Comparison of ENCODE assay signal across 1 cellular context in the genomic region with DNA sequence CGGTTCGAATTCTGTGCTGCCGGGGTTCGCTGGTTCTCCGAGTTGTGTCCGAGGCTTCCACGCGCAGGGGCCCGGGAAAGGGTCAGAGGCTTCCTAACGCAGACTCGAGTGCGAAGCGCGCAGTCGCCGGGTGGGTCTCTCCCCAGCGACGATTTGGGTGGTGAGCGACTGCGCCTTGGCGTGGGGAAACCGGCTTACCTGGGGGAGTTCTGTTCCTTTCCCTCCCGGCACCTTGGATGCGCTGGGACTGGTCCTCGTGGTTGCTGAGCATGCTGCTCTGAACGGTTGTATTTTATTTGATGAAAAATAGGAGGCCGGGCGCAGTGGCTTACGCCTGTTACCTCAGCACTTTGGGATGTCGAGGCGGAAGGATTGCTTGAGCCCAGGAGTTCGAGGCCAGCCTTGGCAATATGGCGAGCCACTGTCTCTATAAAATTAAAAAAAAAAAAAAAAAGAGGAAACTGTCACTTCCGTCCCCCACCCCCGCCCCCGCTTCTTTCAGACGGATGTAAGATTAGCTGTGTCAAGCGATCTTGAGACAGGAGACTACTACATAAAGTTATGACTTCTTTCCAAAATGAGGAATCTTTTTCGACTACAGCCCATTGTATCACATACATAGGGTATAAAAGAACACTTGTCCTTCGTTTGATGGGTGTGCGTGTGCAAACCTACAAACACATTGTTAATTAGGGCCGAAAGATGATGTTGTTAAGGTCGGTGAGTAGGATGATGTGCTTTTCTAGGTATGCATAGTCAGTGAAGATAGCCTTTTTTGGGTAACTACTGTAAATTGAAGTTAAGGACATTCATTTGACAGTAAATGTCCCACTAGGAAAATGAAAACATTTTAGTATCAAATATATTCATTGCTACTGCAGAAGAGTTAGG.
TF ChIP-seq lines count a peak whose summit lies in the region.

A gene with protein sequence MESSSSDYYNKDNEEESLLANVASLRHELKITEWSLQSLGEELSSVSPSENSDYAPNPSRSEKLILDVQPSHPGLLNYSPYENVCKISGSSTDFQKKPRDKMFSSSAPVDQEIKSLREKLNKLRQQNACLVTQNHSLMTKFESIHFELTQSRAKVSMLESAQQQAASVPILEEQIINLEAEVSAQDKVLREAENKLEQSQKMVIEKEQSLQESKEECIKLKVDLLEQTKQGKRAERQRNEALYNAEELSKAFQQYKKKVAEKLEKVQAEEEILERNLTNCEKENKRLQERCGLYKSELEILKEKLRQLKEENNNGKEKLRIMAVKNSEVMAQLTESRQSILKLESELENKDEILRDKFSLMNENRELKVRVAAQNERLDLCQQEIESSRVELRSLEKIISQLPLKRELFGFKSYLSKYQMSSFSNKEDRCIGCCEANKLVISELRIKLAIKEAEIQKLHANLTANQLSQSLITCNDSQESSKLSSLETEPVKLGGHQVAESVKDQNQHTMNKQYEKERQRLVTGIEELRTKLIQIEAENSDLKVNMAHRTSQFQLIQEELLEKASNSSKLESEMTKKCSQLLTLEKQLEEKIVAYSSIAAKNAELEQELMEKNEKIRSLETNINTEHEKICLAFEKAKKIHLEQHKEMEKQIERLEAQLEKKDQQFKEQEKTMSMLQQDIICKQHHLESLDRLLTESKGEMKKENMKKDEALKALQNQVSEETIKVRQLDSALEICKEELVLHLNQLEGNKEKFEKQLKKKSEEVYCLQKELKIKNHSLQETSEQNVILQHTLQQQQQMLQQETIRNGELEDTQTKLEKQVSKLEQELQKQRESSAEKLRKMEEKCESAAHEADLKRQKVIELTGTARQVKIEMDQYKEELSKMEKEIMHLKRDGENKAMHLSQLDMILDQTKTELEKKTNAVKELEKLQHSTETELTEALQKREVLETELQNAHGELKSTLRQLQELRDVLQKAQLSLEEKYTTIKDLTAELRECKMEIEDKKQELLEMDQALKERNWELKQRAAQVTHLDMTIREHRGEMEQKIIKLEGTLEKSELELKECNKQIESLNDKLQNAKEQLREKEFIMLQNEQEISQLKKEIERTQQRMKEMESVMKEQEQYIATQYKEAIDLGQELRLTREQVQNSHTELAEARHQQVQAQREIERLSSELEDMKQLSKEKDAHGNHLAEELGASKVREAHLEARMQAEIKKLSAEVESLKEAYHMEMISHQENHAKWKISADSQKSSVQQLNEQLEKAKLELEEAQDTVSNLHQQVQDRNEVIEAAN (N-terminal part only) (plus strand): TSS at position 2 of the 891 bp plus-strand sequence. CDS start 2,638 bp downstream, outside the sequence.

TF ChIP-seq in HepG2, 621 proteins besides CTCF, POLR2A, EP300 and RAD21 (continued from another document and continues in another):
- TF ChIP-seq, protein P1, sequence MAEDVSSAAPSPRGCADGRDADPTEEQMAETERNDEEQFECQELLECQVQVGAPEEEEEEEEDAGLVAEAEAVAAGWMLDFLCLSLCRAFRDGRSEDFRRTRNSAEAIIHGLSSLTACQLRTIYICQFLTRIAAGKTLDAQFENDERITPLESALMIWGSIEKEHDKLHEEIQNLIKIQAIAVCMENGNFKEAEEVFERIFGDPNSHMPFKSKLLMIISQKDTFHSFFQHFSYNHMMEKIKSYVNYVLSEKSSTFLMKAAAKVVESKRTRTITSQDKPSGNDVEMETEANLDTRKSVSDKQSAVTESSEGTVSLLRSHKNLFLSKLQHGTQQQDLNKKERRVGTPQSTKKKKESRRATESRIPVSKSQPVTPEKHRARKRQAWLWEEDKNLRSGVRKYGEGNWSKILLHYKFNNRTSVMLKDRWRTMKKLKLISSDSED (CRISPR knock-in tag; IDR thresholded peaks at IDR 0.05), result 0 out of 2 replicates have a peak, but pooled peaks have one; percentile 21
- TF ChIP-seq GABPA (IDR thresholded peaks at IDR 0.05; ENCODE audit: low read depth, low read length) (no peak), GABPA (CRISPR knock-in tag; IDR thresholded peaks at IDR 0.05; ENCODE audit: low read depth) (no peak; the same call in 1 of the 2 replicates), MTF2 (CRISPR knock-in tag; IDR thresholded peaks at IDR 0.05; ENCODE audit: borderline replicate concordance) (no peak; the same call in 1 of the 2 replicates), FOXK2 (IDR thresholded peaks at IDR 0.05) (no peak), TP53 (CRISPR knock-in tag; conservative IDR thresholded peaks at IDR 0.05) (no peak), YEATS4 (CRISPR knock-in tag; IDR thresholded peaks at IDR 0.05; ENCODE audit: borderline replicate concordance) (peak; percentile 70; the same call in 1 of the 2 replicates), RNF2 (conservative IDR thresholded peaks at IDR 0.05; ENCODE audit: low read depth) (no peak), FOXP1 (IDR thresholded peaks at IDR 0.05) (no peak), FOXP1 (CRISPR knock-in tag; IDR thresholded peaks at IDR 0.05) (no peak), FLYWCH1 (CRISPR knock-in tag; IDR thresholded peaks at IDR 0.05) (0 out of 2 replicates have a peak, but pooled peaks have one; percentile 36), NFYB (CRISPR knock-in tag; IDR thresholded peaks at IDR 0.05) (no peak), KDM4B (CRISPR knock-in tag; IDR thresholded peaks at IDR 0.05) (no peak), POGZ (CRISPR knock-in tag; IDR thresholded peaks at IDR 0.05) (no peak), HDAC1 (CRISPR knock-in tag; IDR thresholded peaks at IDR 0.05) (peak; percentile 97), REL (CRISPR knock-in tag; conservative IDR thresholded peaks at IDR 0.05) (peak; percentile 69), ZNF839 (CRISPR knock-in tag; IDR thresholded peaks at IDR 0.05; ENCODE audit: borderline replicate concordance) (no peak), SP1 (IDR thresholded peaks at IDR 0.05) (no peak), SP1 (CRISPR knock-in tag; IDR thresholded peaks at IDR 0.05) (no peak), ZNF12 (CRISPR knock-in tag; IDR thresholded peaks at IDR 0.05) (no peak), SIN3B (IDR thresholded peaks at IDR 0.05; ENCODE audit: low read length) (peak; percentile 95), RXRB (CRISPR knock-in tag; IDR thresholded peaks at IDR 0.05; ENCODE audit: borderline replicate concordance) (peak; percentile 0; the same call in 1 of the 2 replicates), ZNF790 (CRISPR knock-in tag; IDR thresholded peaks at IDR 0.05; ENCODE audit: borderline replicate concordance) (no peak), ZNF33A (CRISPR knock-in tag; IDR thresholded peaks at IDR 0.05; ENCODE audit: borderline replicate concordance) (no peak), ZNF20 (CRISPR knock-in tag; IDR thresholded peaks at IDR 0.05) (no peak), ZNF768 (CRISPR knock-in tag; IDR thresholded peaks at IDR 0.05) (peak; percentile 51; the same call in 1 of the 2 replicates), PAF1 (CRISPR knock-in tag; IDR thresholded peaks at IDR 0.05) (no peak), ZNF678 (CRISPR knock-in tag; IDR thresholded peaks at IDR 0.05) (no peak), TBX3 (IDR thresholded peaks at IDR 0.05; ENCODE audit: borderline replicate concordance) (no peak), SMAD9 (CRISPR knock-in tag; IDR thresholded peaks at IDR 0.05) (no peak), TBX2 (CRISPR knock-in tag; IDR thresholded peaks at IDR 0.05; ENCODE audit: borderline replicate concordance) (0 out of 2 replicates have a peak, but pooled peaks have one; percentile 2), CBX5 (CRISPR knock-in tag; IDR thresholded peaks at IDR 0.05; ENCODE audit: borderline replicate concordance) (no peak; the same call in 1 of the 2 replicates), BRCA1 (CRISPR knock-in tag; IDR thresholded peaks at IDR 0.05) (no peak), ZNF235 (CRISPR knock-in tag; IDR thresholded peaks at IDR 0.05; ENCODE audit: borderline replicate concordance) (no peak), ZMYM2 (CRISPR knock-in tag; IDR thresholded peaks at IDR 0.05) (no peak), DR1 (CRISPR knock-in tag; IDR thresholded peaks at IDR 0.05) (no peak)
- TF ChIP-seq, protein P2, sequence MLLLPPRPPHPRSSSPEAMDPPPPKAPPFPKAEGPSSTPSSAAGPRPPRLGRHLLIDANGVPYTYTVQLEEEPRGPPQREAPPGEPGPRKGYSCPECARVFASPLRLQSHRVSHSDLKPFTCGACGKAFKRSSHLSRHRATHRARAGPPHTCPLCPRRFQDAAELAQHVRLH (CRISPR knock-in tag; IDR thresholded peaks at IDR 0.05; ENCODE audit: borderline replicate concordance, low read depth), result no peak
- TF ChIP-seq, protein P3, sequence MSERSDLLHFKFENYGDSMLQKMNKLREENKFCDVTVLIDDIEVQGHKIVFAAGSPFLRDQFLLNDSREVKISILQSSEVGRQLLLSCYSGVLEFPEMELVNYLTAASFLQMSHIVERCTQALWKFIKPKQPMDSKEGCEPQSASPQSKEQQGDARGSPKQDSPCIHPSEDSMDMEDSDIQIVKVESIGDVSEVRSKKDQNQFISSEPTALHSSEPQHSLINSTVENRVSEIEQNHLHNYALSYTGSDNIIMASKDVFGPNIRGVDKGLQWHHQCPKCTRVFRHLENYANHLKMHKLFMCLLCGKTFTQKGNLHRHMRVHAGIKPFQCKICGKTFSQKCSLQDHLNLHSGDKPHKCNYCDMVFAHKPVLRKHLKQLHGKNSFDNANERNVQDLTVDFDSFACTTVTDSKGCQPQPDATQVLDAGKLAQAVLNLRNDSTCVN (CRISPR knock-in tag; IDR thresholded peaks at IDR 0.05; ENCODE audit: borderline replicate concordance), result no peak
- TF ChIP-seq, protein P4, sequence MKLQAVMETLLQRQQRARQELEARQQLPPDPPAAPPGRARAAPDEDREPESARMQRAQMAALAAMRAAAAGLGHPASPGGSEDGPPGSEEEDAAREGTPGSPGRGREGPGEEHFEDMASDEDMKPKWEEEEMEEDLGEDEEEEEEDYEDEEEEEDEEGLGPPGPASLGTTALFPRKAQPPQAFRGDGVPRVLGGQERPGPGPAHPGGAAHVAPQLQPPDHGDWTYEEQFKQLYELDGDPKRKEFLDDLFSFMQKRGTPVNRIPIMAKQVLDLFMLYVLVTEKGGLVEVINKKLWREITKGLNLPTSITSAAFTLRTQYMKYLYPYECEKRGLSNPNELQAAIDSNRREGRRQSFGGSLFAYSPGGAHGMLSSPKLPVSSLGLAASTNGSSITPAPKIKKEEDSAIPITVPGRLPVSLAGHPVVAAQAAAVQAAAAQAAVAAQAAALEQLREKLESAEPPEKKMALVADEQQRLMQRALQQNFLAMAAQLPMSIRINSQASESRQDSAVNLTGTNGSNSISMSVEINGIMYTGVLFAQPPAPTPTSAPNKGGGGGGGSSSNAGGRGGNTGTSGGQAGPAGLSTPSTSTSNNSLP (IDR thresholded peaks at IDR 0.05; ENCODE audit: low read depth, low read length), result no peak
- TF ChIP-seq, protein P5, sequence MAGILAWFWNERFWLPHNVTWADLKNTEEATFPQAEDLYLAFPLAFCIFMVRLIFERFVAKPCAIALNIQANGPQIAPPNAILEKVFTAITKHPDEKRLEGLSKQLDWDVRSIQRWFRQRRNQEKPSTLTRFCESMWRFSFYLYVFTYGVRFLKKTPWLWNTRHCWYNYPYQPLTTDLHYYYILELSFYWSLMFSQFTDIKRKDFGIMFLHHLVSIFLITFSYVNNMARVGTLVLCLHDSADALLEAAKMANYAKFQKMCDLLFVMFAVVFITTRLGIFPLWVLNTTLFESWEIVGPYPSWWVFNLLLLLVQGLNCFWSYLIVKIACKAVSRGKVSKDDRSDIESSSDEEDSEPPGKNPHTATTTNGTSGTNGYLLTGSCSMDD (CRISPR knock-in tag; IDR thresholded peaks at IDR 0.05), result no peak
- TF ChIP-seq, protein P6, sequence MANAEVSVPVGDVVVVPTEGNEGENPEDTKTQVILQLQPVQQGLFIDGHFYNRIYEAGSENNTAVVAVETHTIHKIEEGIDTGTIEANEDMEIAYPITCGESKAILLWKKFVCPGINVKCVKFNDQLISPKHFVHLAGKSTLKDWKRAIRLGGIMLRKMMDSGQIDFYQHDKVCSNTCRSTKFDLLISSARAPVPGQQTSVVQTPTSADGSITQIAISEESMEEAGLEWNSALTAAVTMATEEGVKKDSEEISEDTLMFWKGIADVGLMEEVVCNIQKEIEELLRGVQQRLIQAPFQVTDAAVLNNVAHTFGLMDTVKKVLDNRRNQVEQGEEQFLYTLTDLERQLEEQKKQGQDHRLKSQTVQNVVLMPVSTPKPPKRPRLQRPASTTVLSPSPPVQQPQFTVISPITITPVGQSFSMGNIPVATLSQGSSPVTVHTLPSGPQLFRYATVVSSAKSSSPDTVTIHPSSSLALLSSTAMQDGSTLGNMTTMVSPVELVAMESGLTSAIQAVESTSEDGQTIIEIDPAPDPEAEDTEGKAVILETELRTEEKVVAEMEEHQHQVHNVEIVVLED (CRISPR knock-in tag; IDR thresholded peaks at IDR 0.05; ENCODE audit: borderline replicate concordance), result peak; percentile 80; the same call in 1 of the 2 replicates
- TF ChIP-seq, protein P7, sequence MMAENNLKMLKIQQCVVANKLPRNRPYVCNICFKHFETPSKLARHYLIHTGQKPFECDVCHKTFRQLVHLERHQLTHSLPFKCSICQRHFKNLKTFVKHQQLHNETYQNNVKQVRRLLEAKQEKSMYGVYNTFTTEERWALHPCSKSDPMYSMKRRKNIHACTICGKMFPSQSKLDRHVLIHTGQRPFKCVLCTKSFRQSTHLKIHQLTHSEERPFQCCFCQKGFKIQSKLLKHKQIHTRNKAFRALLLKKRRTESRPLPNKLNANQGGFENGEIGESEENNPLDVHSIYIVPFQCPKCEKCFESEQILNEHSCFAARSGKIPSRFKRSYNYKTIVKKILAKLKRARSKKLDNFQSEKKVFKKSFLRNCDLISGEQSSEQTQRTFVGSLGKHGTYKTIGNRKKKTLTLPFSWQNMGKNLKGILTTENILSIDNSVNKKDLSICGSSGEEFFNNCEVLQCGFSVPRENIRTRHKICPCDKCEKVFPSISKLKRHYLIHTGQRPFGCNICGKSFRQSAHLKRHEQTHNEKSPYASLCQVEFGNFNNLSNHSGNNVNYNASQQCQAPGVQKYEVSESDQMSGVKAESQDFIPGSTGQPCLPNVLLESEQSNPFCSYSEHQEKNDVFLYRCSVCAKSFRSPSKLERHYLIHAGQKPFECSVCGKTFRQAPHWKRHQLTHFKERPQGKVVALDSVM (CRISPR knock-in tag; IDR thresholded peaks at IDR 0.05), result no peak
- TF ChIP-seq, protein P8, sequence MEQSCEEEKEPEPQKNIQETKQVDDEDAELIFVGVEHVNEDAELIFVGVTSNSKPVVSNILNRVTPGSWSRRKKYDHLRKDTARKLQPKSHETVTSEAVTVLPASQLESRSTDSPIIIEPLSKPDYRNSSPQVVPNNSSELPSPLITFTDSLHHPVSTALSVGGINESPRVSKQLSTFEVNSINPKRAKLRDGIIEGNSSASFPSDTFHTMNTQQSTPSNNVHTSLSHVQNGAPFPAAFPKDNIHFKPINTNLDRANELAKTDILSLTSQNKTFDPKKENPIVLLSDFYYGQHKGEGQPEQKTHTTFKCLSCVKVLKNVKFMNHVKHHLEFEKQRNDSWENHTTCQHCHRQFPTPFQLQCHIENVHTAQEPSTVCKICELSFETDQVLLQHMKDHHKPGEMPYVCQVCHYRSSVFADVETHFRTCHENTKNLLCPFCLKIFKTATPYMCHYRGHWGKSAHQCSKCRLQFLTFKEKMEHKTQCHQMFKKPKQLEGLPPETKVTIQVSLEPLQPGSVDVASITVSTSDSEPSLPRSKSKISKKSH (CRISPR knock-in tag; IDR thresholded peaks at IDR 0.05; ENCODE audit: borderline replicate concordance), result no peak
- TF ChIP-seq, protein P9, sequence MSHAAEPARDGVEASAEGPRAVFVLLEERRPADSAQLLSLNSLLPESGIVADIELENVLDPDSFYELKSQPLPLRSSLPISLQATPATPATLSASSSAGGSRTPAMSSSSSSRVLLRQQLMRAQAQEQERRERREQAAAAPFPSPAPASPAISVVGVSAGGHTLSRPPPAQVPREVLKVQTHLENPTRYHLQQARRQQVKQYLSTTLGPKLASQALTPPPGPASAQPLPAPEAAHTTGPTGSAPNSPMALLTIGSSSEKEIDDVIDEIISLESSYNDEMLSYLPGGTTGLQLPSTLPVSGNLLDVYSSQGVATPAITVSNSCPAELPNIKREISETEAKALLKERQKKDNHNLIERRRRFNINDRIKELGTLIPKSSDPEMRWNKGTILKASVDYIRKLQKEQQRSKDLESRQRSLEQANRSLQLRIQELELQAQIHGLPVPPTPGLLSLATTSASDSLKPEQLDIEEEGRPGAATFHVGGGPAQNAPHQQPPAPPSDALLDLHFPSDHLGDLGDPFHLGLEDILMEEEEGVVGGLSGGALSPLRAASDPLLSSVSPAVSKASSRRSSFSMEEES (CRISPR knock-in tag; IDR thresholded peaks at IDR 0.05), result no peak
